11 cellular contexts compared by ENCODE assay signal in genomic region chrX:30822068-30822671, GRCh38.
DNase-seq lines count a peak whose midpoint lies in the region; ATAC-seq and TF ChIP-seq lines count a peak whose summit lies in the region.
"Had no signal": no experiment of that assay in that cellular context is flagged by ENCODE, and none has a peak within 500 bp of the region (broad histone marks: within the 10 kb centered on the region; RNA-seq: fewer than 3 reads in every experiment).

No MANE protein-coding gene starts in this region.

- ATAC-seq in GM21367 (IDR thresholded peaks at IDR 0.05; ENCODE audit: unreplicated experiment) = peak; percentile 86
- peak; percentile 88 for ATAC-seq in HG03460 (IDR thresholded peaks at IDR 0.05; ENCODE audit: unreplicated experiment)
- no peak for ATAC-seq in activated CD4-positive, CD25-positive, alpha-beta regulatory T cell treated with anti-CD3 and anti-CD28 coated beads, Interleukin-2, amount 50 U/mL, for 24 hours
- ATAC-seq: psoas muscle had no signal

- in situ Hi-C loops in astrocyte of the cerebellum (cut with HindIII; ENCODE audit: low sequenced_read_pairs) = no loop called here

- intact Hi-C loops in cardiac septum (cut with DNase I) = no loop called here

- peak; percentile 24 for TF ChIP-seq CTCF in astrocyte of the cerebellum (IDR thresholded peaks at IDR 0.05; ENCODE audit: low read depth, low read length, missing control alignments)

- H3K4me3 ChIP-seq in astrocyte of the cerebellum (ENCODE audit: low read depth, low read length) = no peak overlapping the region
- H3K4me3 ChIP-seq: psoas muscle, SJCRH30 had no signal

- DNase-seq in COLO829 (ENCODE audit: low spot score) = peak; percentile 6
- DNase-seq in astrocyte of the cerebellum (ENCODE audit: low read depth) = no peak
- no peak for DNase-seq in cardiac septum (ENCODE audit: low spot score)
- DNase-seq in islet precursor cell = no peak
- DNase-seq in activated CD8-positive, alpha-beta memory T cell treated with anti-CD3 and anti-CD28 coated beads for 24 hours = no peak
- DNase-seq: DMS79 treated with DMSO at 0.1 percent for 48 hours, psoas muscle had no signal

Comparison
In these comparisons a context has a peak if more than half of its experiments do, and no peak if none do; other contexts are left out.
1. ATAC-seq: peak in GM21367 (single experiment) and HG03460 (single experiment); none in activated CD4-positive, CD25-positive, alpha-beta regulatory T cell treated with anti-CD3 and anti-CD28 coated beads, Interleukin-2, amount 50 U/mL, for 24 hours (0 of 2).